ENCODE assay signal across 13 cellular contexts in the genomic region with DNA sequence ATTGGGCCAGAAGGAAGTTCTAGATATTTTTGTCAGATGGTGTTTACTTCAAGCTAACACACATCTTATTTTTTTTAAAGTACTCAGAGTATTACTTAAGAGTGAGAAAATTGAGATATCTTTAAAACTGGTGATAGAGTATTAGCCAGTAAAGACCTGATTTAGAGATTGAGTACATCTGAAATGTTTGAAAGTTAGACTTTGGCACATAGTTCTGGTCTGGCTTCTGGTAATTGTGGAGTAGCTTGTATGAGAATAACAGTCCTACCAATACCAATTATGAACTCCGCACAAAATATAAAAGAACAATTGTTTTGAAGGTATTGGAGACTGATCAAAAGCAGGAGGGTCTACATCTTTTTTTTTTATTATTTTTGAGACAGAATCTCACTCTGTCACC. TPM values are rescaled to one million over a fixed set of nuclear protein-coding genes. Genes with fewer than 3 reads are reported as not detected.
DNase-seq lines count a peak whose midpoint lies in the region; ATAC-seq, FAIRE-seq and TF ChIP-seq lines count a peak whose summit lies in the region.
"Had no signal": no experiment of that assay in that cellular context is flagged by ENCODE, and none has a peak within 500 bp of the region (broad histone marks: within the 10 kb centered on the region; RNA-seq: fewer than 3 reads in every experiment).

No MANE protein-coding gene starts in this region.

- no peak overlapping the region for H2BK12ac ChIP-seq in mesenchymal stem cell (ENCODE audit: low read length in 2 of 2)

- H3K4me2 ChIP-seq in A549 (peak overlapping the region; percentile 62), mesenchymal stem cell (ENCODE audit: low read length, poor library complexity, severe bottlenecking) (no peak overlapping the region)

- TF ChIP-seq RAD21 in A549 (conservative IDR thresholded peaks at IDR 0.05 in 1 of 2, IDR thresholded peaks at IDR 0.05 in 1 of 2), result no peak

- H3K4me3 Mint-ChIP-seq in activated naive CD8-positive, alpha-beta T cell, result peak overlapping the region; percentile 9
- H3K4me3 Mint-ChIP-seq: stimulated activated naive B cell treated with anti-CD40 and anti-IgM and Interleukin-4, amounts not matched to agents 10 μg/mL and 1 μg/mL and 100 μg/mL, for 72 hours had no signal

- no peak overlapping the region for H2BK15ac ChIP-seq in mesenchymal stem cell (ENCODE audit: low read depth, poor library complexity, severe bottlenecking)

- in situ Hi-C loops in GM13976 (cut with MboI; ENCODE audit: low sequenced_read_pairs, unreplicated experiment), result no loop called here

- no peak for TF ChIP-seq POLR2A in A549 (IDR thresholded peaks at IDR 0.05; ENCODE audit: low read length)

- no peak overlapping the region for H2BK120ac ChIP-seq in mesenchymal stem cell (ENCODE audit: low read depth, low read length)

- DNase-seq in A549 (ENCODE audit: low read depth in 1 of 2, low spot score in 1 of 2), result no peak
- no peak for DNase-seq in GM18507 (ENCODE audit: extremely low spot score, insufficient read length, low read depth)
- DNase-seq in mesenchymal stem cell, result no peak
- DNase-seq in amniotic stem cell (lab: John Stamatoyannopoulos, UW), result no peak
- DNase-seq in GM13976 (ENCODE audit: low spot score), result no peak
- DNase-seq in ascending aorta (ENCODE audit: low spot score in 2 of 2), result no peak
- DNase-seq: midbrain, NCI-H2081, SHP77 had no signal

- H4K8ac ChIP-seq in mesenchymal stem cell (ENCODE audit: low read length), result no peak overlapping the region

- H3K4me1 ChIP-seq in A549 (peaks cover 31% of the 10 kb centered on the region; the same call in 2 of the 3 replicates), mesenchymal stem cell (ENCODE audit: control insufficient read depth, insufficient read depth, low read depth, low read length) (peaks cover 3% of the 10 kb centered on the region), ascending aorta (no peaks in the 10 kb centered on the region)
- H3K4me1 ChIP-seq: prostate gland had no signal

- intact Hi-C loops in ascending aorta (cut with DNase I), result no loop called here

- ATAC-seq in A549 (no peak), HG02610 (IDR thresholded peaks at IDR 0.05; ENCODE audit: unreplicated experiment) (no peak)

- CTCF ChIA-PET in A549 (lab: Yijun Ruan, JAX), result interaction anchor here (0.6 to 6.3 kb wide), 7 partner anchors 10 to 268 kb away, joined by 3 to 58 read pairs (median 4); partner anchors contain the start of genes CLTA and GLIPR2

- H3K9me3 Mint-ChIP-seq in activated naive CD8-positive, alpha-beta T cell (ENCODE audit: low read depth), result no peaks in the 10 kb centered on the region

- H3K9me3 ChIP-seq in A549, result no peaks in the 10 kb centered on the region
- peaks cover under 1% of the 10 kb centered on the region for H3K9me3 ChIP-seq in mesenchymal stem cell (ENCODE audit: control insufficient read depth, low read length)
- no peaks in the 10 kb centered on the region for H3K9me3 ChIP-seq in ascending aorta
- H3K9me3 ChIP-seq: prostate gland had no signal

- H2AK5ac ChIP-seq in mesenchymal stem cell (ENCODE audit: low read length, severe bottlenecking), result no peak overlapping the region

- H2AFZ ChIP-seq in mesenchymal stem cell (ENCODE audit: low read depth, low read length), result no peak overlapping the region

- H3K36me3 ChIP-seq in mesenchymal stem cell (ENCODE audit: control insufficient read depth in 1 of 2, insufficient read depth in 2 of 2, low read depth in 1 of 2, low read length in 2 of 2) (peaks cover 0 to 29% of the 10 kb centered on the region in 2 experiments), ascending aorta (peaks cover 0 to 2% of the 10 kb centered on the region in 2 donors)
- H3K36me3 ChIP-seq: prostate gland had no signal

- peak overlapping the region; percentile 62 for H2BK5ac ChIP-seq in mesenchymal stem cell (ENCODE audit: low read depth, low read length, poor library complexity, severe bottlenecking)

- H3K79me1 ChIP-seq in mesenchymal stem cell (replicated peaks; ENCODE audit: low read length, poor library complexity, severe bottlenecking), result no peaks in the 10 kb centered on the region

- FAIRE-seq in A549 (lab: Jason Lieb, UNC) (no peak), GM18507 (lab: Jason Lieb, UNC) (peak; percentile 15)

- no peak overlapping the region for H3K18ac ChIP-seq in mesenchymal stem cell (ENCODE audit: low read depth in 1 of 2, low read length in 2 of 2)

- H3K27me3 ChIP-seq in mesenchymal stem cell (ENCODE audit: control insufficient read depth in 1 of 2, insufficient read depth in 1 of 2, low read length in 2 of 2) (no peaks in the 10 kb centered on the region), ascending aorta (no peaks in the 10 kb centered on the region)

- H3K36me3 Mint-ChIP-seq in activated naive CD8-positive, alpha-beta T cell, result peaks cover 8% of the 10 kb centered on the region

- no peak for TF ChIP-seq EP300 in A549 (IDR thresholded peaks at IDR 0.05)

- H3K27ac ChIP-seq in A549 (peak overlapping the region; percentile 45 to 72; a peak in 5 of 6 replicates), mesenchymal stem cell (ENCODE audit: low read length, poor library complexity, severe bottlenecking) (peak overlapping the region; percentile 88), ascending aorta (no peak overlapping the region)
- H3K27ac ChIP-seq: prostate gland had no signal

- WGBS in A549 (ENCODE audit: missing lambda C conversion rate), result 96% methylated on average over 1 of the region's 1 CpG
- WGBS in mesenchymal stem cell, result no CpG with 5 or more reads among the region's 1 CpG

- H3K27me3 Mint-ChIP-seq in activated naive CD8-positive, alpha-beta T cell, result no peaks in the 10 kb centered on the region
- H3K27me3 Mint-ChIP-seq: stimulated activated naive B cell treated with anti-CD40 and anti-IgM and Interleukin-4, amounts not matched to agents 10 μg/mL and 1 μg/mL and 100 μg/mL, for 72 hours had no signal

- POLR2A ChIA-PET in A549 (lab: Yijun Ruan, JAX), result no interaction called here

- H3K4me3 ChIP-seq in A549 (no peak overlapping the region), mesenchymal stem cell (ENCODE audit: insufficient read depth in 1 of 2, low read depth in 1 of 2, low read length in 2 of 2) (no peak overlapping the region), ascending aorta (no peak overlapping the region)
- H3K4me3 ChIP-seq: prostate gland had no signal

- TF ChIP-seq CTCF in A549 (IDR thresholded peaks at IDR 0.05) (no peak), GM13976 (IDR thresholded peaks at IDR 0.05; ENCODE audit: borderline replicate concordance, control extremely low read depth, extremely low read depth, insufficient read depth, missing control alignments) (no peak), ascending aorta (IDR thresholded peaks at IDR 0.05) (no peak)

- H3K4ac ChIP-seq in mesenchymal stem cell (ENCODE audit: low read depth in 1 of 2, low read length in 2 of 2), result no peak overlapping the region

- no peak overlapping the region for H4K91ac ChIP-seq in mesenchymal stem cell (ENCODE audit: low read length)

- no peak overlapping the region for H3K14ac ChIP-seq in mesenchymal stem cell (ENCODE audit: low read length in 2 of 2)

- peaks cover 14% of the 10 kb centered on the region for H3K4me1 Mint-ChIP-seq in activated naive CD8-positive, alpha-beta T cell (ENCODE audit: low read depth)

- no peak overlapping the region for H3K23ac ChIP-seq in mesenchymal stem cell (ENCODE audit: low read length in 2 of 2)

- peak overlapping the region; percentile 10 for H3K9ac ChIP-seq in mesenchymal stem cell (ENCODE audit: low read length)

- peak overlapping the region; percentile 41 for H3K27ac Mint-ChIP-seq in activated naive CD8-positive, alpha-beta T cell

TF ChIP-seq in A549, 52 proteins besides CTCF, POLR2A, EP300 and RAD21:
- TF ChIP-seq NR3C1 (IDR thresholded peaks at IDR 0.05) (no peak), ZSCAN20 (CRISPR knock-in tag; IDR thresholded peaks at IDR 0.05) (no peak), TFCP2L1 (CRISPR knock-in tag; IDR thresholded peaks at IDR 0.05) (no peak), USF2 (IDR thresholded peaks at IDR 0.05) (no peak), SMC3 (IDR thresholded peaks at IDR 0.05) (no peak), ZC3H11A (IDR thresholded peaks at IDR 0.05) (no peak)

RNA-seq across cellular contexts. Expression of gene GLIPR2, which starts 44.5 kb away (rescaled TPM):
- polyA plus RNA-seq in A549 (2011; rRNA removed) (6.2 and 9.0 TPM in 2 replicates), A549 (2017; fragmentation: RNase III; extraction: RNeasy Plus Mini Kit Qiagen cat#74134 plus additional on column Dnase treatment) (13.5 to 16.9 TPM (median 16.0 TPM) in 3 replicates)
- 7.2 and 8.3 TPM in 2 replicates for polyA plus RNA-seq in A549 (2012; cell fraction: cytosol; rRNA removed)
- 4.5 and 6.9 TPM in 2 replicates for polyA plus RNA-seq in A549 (2012; cell fraction: nucleus; rRNA removed)
- polyA minus RNA-seq in A549 (2011; rRNA and poly(A)+ RNA removed), result 7.5 and 7.9 TPM in 2 replicates
- 36.0 TPM for polyA plus RNA-seq in mesenchymal stem cell (2013, experiment 1 of 2)
- polyA plus RNA-seq in mesenchymal stem cell (2013, experiment 2 of 2), result 35.7 TPM
- total RNA-seq in ascending aorta, result 54.4 TPM

RNA-seq across cellular contexts. Expression of gene RECK, which starts 55.3 kb away (rescaled TPM):
- polyA plus RNA-seq in A549 (2011; rRNA removed) (8.3 and 8.7 TPM in 2 replicates), A549 (2017; fragmentation: RNase III; extraction: RNeasy Plus Mini Kit Qiagen cat#74134 plus additional on column Dnase treatment) (5.0 to 5.7 TPM (median 5.1 TPM) in 3 replicates)
- 3.6 and 4.2 TPM in 2 replicates for polyA plus RNA-seq in A549 (2012; cell fraction: cytosol; rRNA removed)
- polyA plus RNA-seq in A549 (2012; cell fraction: nucleus; rRNA removed), result 2.9 and 3.4 TPM in 2 replicates
- 3.7 and 3.9 TPM in 2 replicates for polyA minus RNA-seq in A549 (2011; rRNA and poly(A)+ RNA removed)
- 21.6 TPM for polyA plus RNA-seq in mesenchymal stem cell (2013, experiment 1 of 2)
- 22.2 TPM for polyA plus RNA-seq in mesenchymal stem cell (2013, experiment 2 of 2)
- 5.7 TPM for total RNA-seq in ascending aorta

Comparison
In these comparisons a context has a peak if more than half of its experiments do, and no peak if none do; other contexts are left out.
1. H3K27ac ChIP-seq: peak in A549 (2 of 2) and mesenchymal stem cell (single experiment); none in ascending aorta (0 of 2).